1 cellular context compared by ENCODE assay signal in genomic region chr11:65477271-65478029, GRCh38.
A peak's percentile ranks its signal among the peaks of the same experiment; 100 is the strongest.
TF ChIP-seq lines count a peak whose summit lies in the region.

No MANE protein-coding gene starts in this region.

TF ChIP-seq in HEK293, 187 proteins besides CTCF, POLR2A, EP300 and RAD21 (continued from another document and continues in another):
- TF ChIP-seq ZSCAN5A (tag by site-specific recombination; IDR thresholded peaks at IDR 0.05) (no peak), ZNF660 (tag by site-specific recombination; IDR thresholded peaks at IDR 0.05) (peak; percentile 69; the same call in 1 of the 2 replicates), FEZF1 (tag by site-specific recombination; IDR thresholded peaks at IDR 0.05) (no peak), ZNF777 (tag by site-specific recombination; IDR thresholded peaks at IDR 0.05; ENCODE audit: borderline replicate concordance) (no peak), ZNF266 (tag by site-specific recombination; IDR thresholded peaks at IDR 0.05; ENCODE audit: low read depth) (no peak), ZNF670 (tag by site-specific recombination; IDR thresholded peaks at IDR 0.05; ENCODE audit: low read depth) (no peak), EGR2 (tag by site-specific recombination; IDR thresholded peaks at IDR 0.05; ENCODE audit: low read depth) (peak; percentile 41), ZNF175 (tag by site-specific recombination; IDR thresholded peaks at IDR 0.05) (no peak), ZNF37A (tag by site-specific recombination; IDR thresholded peaks at IDR 0.05) (no peak), ZNF10 (tag by site-specific recombination; IDR thresholded peaks at IDR 0.05) (no peak), ZNF792 (tag by site-specific recombination; IDR thresholded peaks at IDR 0.05) (no peak), ZNF221 (tag by site-specific recombination; IDR thresholded peaks at IDR 0.05; ENCODE audit: borderline replicate concordance) (no peak), ZNF211 (tag by site-specific recombination; IDR thresholded peaks at IDR 0.05; ENCODE audit: low read depth) (no peak), ZNF184 (tag by site-specific recombination; IDR thresholded peaks at IDR 0.05) (no peak), ZNF155 (tag by site-specific recombination; IDR thresholded peaks at IDR 0.05) (no peak), INSM2 (tag by site-specific recombination; IDR thresholded peaks at IDR 0.05) (no peak), ZNF426 (tag by site-specific recombination; IDR thresholded peaks at IDR 0.05) (no peak), ZNF521 (tag by site-specific recombination; IDR thresholded peaks at IDR 0.05) (no peak), ZBTB1 (tag by site-specific recombination; IDR thresholded peaks at IDR 0.05) (no peak), IKZF3 (tag by site-specific recombination; IDR thresholded peaks at IDR 0.05) (peak; percentile 96), ZNF391 (tag by site-specific recombination; IDR thresholded peaks at IDR 0.05; ENCODE audit: borderline replicate concordance, low read depth) (no peak), ZIC2 (tag by site-specific recombination; IDR thresholded peaks at IDR 0.05) (peak; percentile 70), ZNF623 (tag by site-specific recombination; IDR thresholded peaks at IDR 0.05) (no peak), ZSCAN16 (tag by site-specific recombination; IDR thresholded peaks at IDR 0.05) (no peak), ZNF223 (tag by site-specific recombination; IDR thresholded peaks at IDR 0.05) (no peak), KLF7 (tag by site-specific recombination; IDR thresholded peaks at IDR 0.05; ENCODE audit: borderline replicate concordance) (peak; percentile 65), ZNF488 (tag by site-specific recombination; IDR thresholded peaks at IDR 0.05) (0 out of 2 replicates have a peak, but pooled peaks have one; percentile 12), ZSCAN18 (tag by site-specific recombination; IDR thresholded peaks at IDR 0.05) (0 out of 2 replicates have a peak, but pooled peaks have one; percentile 69), ZNF501 (tag by site-specific recombination; IDR thresholded peaks at IDR 0.05) (peak; percentile 54), SCRT2 (tag by site-specific recombination; IDR thresholded peaks at IDR 0.05) (no peak), HOXA7 (CRISPR knock-in tag; IDR thresholded peaks at IDR 0.05; ENCODE audit: borderline replicate concordance) (no peak), ZNF157 (tag by site-specific recombination; IDR thresholded peaks at IDR 0.05) (no peak), ZBTB17 (tag by site-specific recombination; IDR thresholded peaks at IDR 0.05) (peak; percentile 66), ZFP37 (tag by site-specific recombination; IDR thresholded peaks at IDR 0.05) (no peak), ZNF544 (tag by site-specific recombination; IDR thresholded peaks at IDR 0.05) (no peak), WT1 (tag by site-specific recombination; IDR thresholded peaks at IDR 0.05) (peak; percentile 88), ZNF394 (tag by site-specific recombination; IDR thresholded peaks at IDR 0.05; ENCODE audit: borderline replicate concordance) (peak; percentile 98), ZNF112 (tag by site-specific recombination; IDR thresholded peaks at IDR 0.05) (no peak), ZNF24 (tag by site-specific recombination; IDR thresholded peaks at IDR 0.05) (0 out of 2 replicates have a peak, but pooled peaks have one; percentile 51), REPIN1 (tag by site-specific recombination; IDR thresholded peaks at IDR 0.05; ENCODE audit: low read depth) (no peak), ZEB2 (tag by site-specific recombination; IDR thresholded peaks at IDR 0.05) (peak; percentile 84), SCRT1 (tag by site-specific recombination; IDR thresholded peaks at IDR 0.05; ENCODE audit: borderline replicate concordance) (no peak), ZBTB8A (tag by site-specific recombination; IDR thresholded peaks at IDR 0.05) (peak; percentile 81), ZNF433 (tag by site-specific recombination; IDR thresholded peaks at IDR 0.05; ENCODE audit: low read depth) (no peak), SP2 (tag by site-specific recombination; IDR thresholded peaks at IDR 0.05) (peak; percentile 81), ZNF664 (tag by site-specific recombination; IDR thresholded peaks at IDR 0.05) (no peak), SETDB1 (IDR thresholded peaks at IDR 0.05; ENCODE audit: insufficient read length, low read length) (no peak), ZNF350 (tag by site-specific recombination; IDR thresholded peaks at IDR 0.05) (no peak), REST (tag by site-specific recombination; IDR thresholded peaks at IDR 0.05) (no peak), PRDM2 (tag by site-specific recombination; IDR thresholded peaks at IDR 0.05; ENCODE audit: borderline replicate concordance) (no peak), KLF9 (tag by site-specific recombination; IDR thresholded peaks at IDR 0.05; ENCODE audit: low read depth) (no peak), GLI4 (tag by site-specific recombination; IDR thresholded peaks at IDR 0.05) (no peak), ZNF335 (tag by site-specific recombination; conservative IDR thresholded peaks at IDR 0.05) (peak; percentile 48), ZNF585B (tag by site-specific recombination; IDR thresholded peaks at IDR 0.05) (no peak), ZNF529 (tag by site-specific recombination; IDR thresholded peaks at IDR 0.05; ENCODE audit: insufficient replicate concordance) (no peak), ZNF202 (tag by site-specific recombination; IDR thresholded peaks at IDR 0.05; ENCODE audit: borderline replicate concordance) (peak; percentile 89), ZNF48 (tag by site-specific recombination; IDR thresholded peaks at IDR 0.05) (no peak), ZNF16 (tag by site-specific recombination; IDR thresholded peaks at IDR 0.05; ENCODE audit: low read depth) (no peak), ZNF645 (tag by site-specific recombination; IDR thresholded peaks at IDR 0.05) (no peak), ZNF596 (tag by site-specific recombination; IDR thresholded peaks at IDR 0.05) (no peak), ZNF837 (tag by site-specific recombination; IDR thresholded peaks at IDR 0.05) (no peak)
